10 cellular contexts compared by ENCODE assay signal in the genomic region with DNA sequence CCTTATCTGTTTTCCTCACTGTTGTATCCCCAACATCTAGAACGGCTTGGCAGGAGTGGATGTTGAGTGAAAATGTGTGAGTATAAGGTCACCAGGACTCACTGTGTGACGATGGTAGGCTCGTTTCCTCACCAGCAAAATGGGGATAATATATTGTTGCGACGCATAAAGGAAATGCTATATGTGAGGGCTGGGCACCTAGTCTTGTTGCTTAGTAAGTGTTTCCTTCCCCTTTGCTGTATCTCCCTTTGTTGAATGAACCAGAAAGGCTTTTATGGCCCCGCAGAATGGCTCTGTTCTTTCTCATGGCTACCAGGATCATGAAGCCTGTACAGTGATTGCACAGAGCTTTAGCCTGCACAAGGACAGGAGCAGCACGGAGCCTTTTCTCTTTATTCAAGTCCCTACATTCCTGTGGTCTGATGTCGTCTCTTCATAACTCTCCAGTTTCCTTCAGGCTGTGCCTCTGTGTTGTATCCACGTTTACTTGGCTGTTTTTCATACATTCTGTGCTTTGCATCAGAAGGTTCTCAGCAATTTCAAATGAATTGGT. TPM values are rescaled to one million over a fixed set of nuclear protein-coding genes. Genes with fewer than 3 reads are reported as not detected.
DNase-seq lines count a peak whose midpoint lies in the region; TF ChIP-seq lines count a peak whose summit lies in the region.
"Had no signal": no experiment of that assay in that cellular context is flagged by ENCODE, and none has a peak within 500 bp of the region (broad histone marks: within the 10 kb centered on the region; RNA-seq: fewer than 3 reads in every experiment).

No MANE protein-coding gene starts in this region.

- TF ChIP-seq CTCF in nephron progenitor cell (IDR thresholded peaks at IDR 0.05) = no peak

- peak overlapping the region; percentile 13 for H3K4me3 Mint-ChIP-seq in nephron progenitor cell

- H3K9me3 ChIP-seq in SJSA1 (replicated peaks) = no peaks in the 10 kb centered on the region

- H3K4me3 ChIP-seq in SJSA1 (peak overlapping the region; percentile 5), H7 (ENCODE audit: insufficient read depth, low read depth, low read length) (no peak overlapping the region)
- H3K4me3 ChIP-seq: skin epidermis had no signal

- peaks cover 55% of the 10 kb centered on the region for H3K4me1 ChIP-seq in SJSA1 (replicated peaks)

- peaks cover 57% of the 10 kb centered on the region for H3K4me1 Mint-ChIP-seq in nephron progenitor cell

- TF ChIP-seq POLR2A in erythroblast (IDR thresholded peaks at IDR 0.05; ENCODE audit: low read length) = no peak

- peak; percentile 42 for DNase-seq in GF-D8 (lab: John Stamatoyannopoulos, UW)
- DNase-seq in SJSA1 (ENCODE audit: low read depth in 1 of 2, low spot score in 2 of 2) = peak; percentile 78 to 91
- DNase-seq in erythroblast (lab: John Stamatoyannopoulos, UW) = peak; percentile 52 to 63
- DNase-seq in nephron progenitor cell = no peak
- no peak for DNase-seq in DMS114 treated with DMSO at 0.1 percent for 48 hours (lab: John Stamatoyannopoulos, UW; ENCODE audit: unreplicated experiment)
- DNase-seq in NCI-H1694 treated with DMSO at 0.1 percent for 48 hours (lab: John Stamatoyannopoulos, UW) = no peak
- DNase-seq in H7 = no peak
- no peak for DNase-seq in stimulated activated CD4-positive, alpha-beta T cell treated with anti-CD3 and anti-CD28 coated beads, Interleukin-15, amount 100 ng/mL, for 24 hours

- H3K36me3 ChIP-seq in SJSA1 (no peaks in the 10 kb centered on the region), H7 (replicated peaks; ENCODE audit: control insufficient read depth, insufficient read depth, low read length) (no peaks in the 10 kb centered on the region)

- peak overlapping the region; percentile 79 for H3K27ac ChIP-seq in SJSA1
- H3K27ac ChIP-seq: KMS-11 had no signal

- H3K36me3 Mint-ChIP-seq in nephron progenitor cell (ENCODE audit: low read depth) = peaks cover 27% of the 10 kb centered on the region

- no peaks in the 10 kb centered on the region for H3K27me3 Mint-ChIP-seq in nephron progenitor cell (ENCODE audit: low read depth, poor library complexity)

- H3K27me3 ChIP-seq in SJSA1 (replicated peaks) (no peaks in the 10 kb centered on the region), H7 (ENCODE audit: control insufficient read depth, insufficient read depth, low read length) (no peaks in the 10 kb centered on the region)

- peaks cover 15% of the 10 kb centered on the region for H3K9me3 Mint-ChIP-seq in nephron progenitor cell

- peak overlapping the region; percentile 76 for H3K27ac Mint-ChIP-seq in nephron progenitor cell

RNA-seq across cellular contexts. Expression of a gene that starts 5.4 kb away (rescaled TPM):
- total RNA-seq in SJSA1 (2014; rRNA removed; shearing (Covaris generic)) = 10.5 and 16.6 TPM in 2 replicates
- total RNA-seq in H7 (2014; rRNA removed; shearing (Covaris generic)) = 13.0 and 21.4 TPM in 2 replicates

Comparison
In these comparisons a context has a peak if more than half of its experiments do, and no peak if none do; other contexts are left out.
1. DNase-seq: peak in GF-D8 (single experiment), SJSA1 (2 of 2) and erythroblast (2 of 2); none in nephron progenitor cell (single experiment), DMS114 treated with DMSO at 0.1 percent for 48 hours (single experiment), NCI-H1694 treated with DMSO at 0.1 percent for 48 hours (single experiment), H7 (single experiment) and stimulated activated CD4-positive, alpha-beta T cell treated with anti-CD3 and anti-CD28 coated beads, Interleukin-15, amount 100 ng/mL, for 24 hours (single experiment).